8 cellular contexts compared by ENCODE assay signal in genomic region chr1:109877320-109877771, GRCh38. TPM values are rescaled to one million over a fixed set of nuclear protein-coding genes. Genes with fewer than 3 reads are reported as not detected.
DNase-seq lines count a peak whose midpoint lies in the region; ATAC-seq and TF ChIP-seq lines count a peak whose summit lies in the region.

No MANE protein-coding gene starts in this region.

- H3K9me3 ChIP-seq in Caco-2 (no peaks in the 10 kb centered on the region), left ventricle myocardium inferior (replicated peaks) (no peaks in the 10 kb centered on the region)

- H3K27ac Mint-ChIP-seq in Caco-2 (ENCODE audit: unreplicated experiment) (peak overlapping the region; percentile 87), activated B cell treated with CpG ODN at 0.5 μM for 24 hours (no peak overlapping the region), progenitor cell of endocrine pancreas (peak overlapping the region; percentile 67)

- TF ChIP-seq CTCF in Caco-2 (IDR thresholded peaks at IDR 0.05; ENCODE audit: insufficient read depth in 1 of 2, low read depth in 1 of 2, low read length in 1 of 2, severe bottlenecking in 1 of 2, unreplicated experiment in 1 of 2) = peak; percentile 8 to 12
- TF ChIP-seq CTCF in activated B cell treated with CpG ODN at 0.5 μM for 24 hours (IDR thresholded peaks at IDR 0.05) = no peak
- TF ChIP-seq CTCF in left ventricle myocardium inferior (IDR thresholded peaks at IDR 0.05; ENCODE audit: borderline replicate concordance) = peak; percentile 49
- peak; percentile 35 for TF ChIP-seq CTCF in progenitor cell of endocrine pancreas (IDR thresholded peaks at IDR 0.05; ENCODE audit: unreplicated experiment)

- H3K27me3 Mint-ChIP-seq in Caco-2 (ENCODE audit: insufficient read depth, unreplicated experiment) = no peaks in the 10 kb centered on the region
- H3K27me3 Mint-ChIP-seq in activated B cell treated with CpG ODN at 0.5 μM for 24 hours = peaks cover 19% of the 10 kb centered on the region
- peaks cover 36% of the 10 kb centered on the region for H3K27me3 Mint-ChIP-seq in progenitor cell of endocrine pancreas

- H3K36me3 ChIP-seq in Caco-2 (ENCODE audit: control insufficient read depth, insufficient read depth, low read length) = no peaks in the 10 kb centered on the region
- H3K36me3 ChIP-seq in left ventricle myocardium inferior = no peaks in the 10 kb centered on the region

- CTCF ChIA-PET in Caco-2 (lab: Charles Lee) (interaction anchor here (0.6 to 1.2 kb wide), 2 partner anchors 106 to 107 kb away, joined by 3 read pairs; partner anchors contain the start of gene AHCYL1), activated B cell treated with CpG ODN at 0.5 μM for 24 hours (lab: Charles Lee) (no interaction called here)

- H3K4me3 ChIP-seq in Caco-2 (ENCODE audit: low read depth, low read length) = no peak overlapping the region
- H3K4me3 ChIP-seq in left ventricle myocardium inferior = peak overlapping the region; percentile 24

- H3K4me3 Mint-ChIP-seq in Caco-2 (ENCODE audit: unreplicated experiment) = no peak overlapping the region
- peak overlapping the region; percentile 46 for H3K4me3 Mint-ChIP-seq in activated B cell treated with CpG ODN at 0.5 μM for 24 hours
- no peak overlapping the region for H3K4me3 Mint-ChIP-seq in progenitor cell of endocrine pancreas (ENCODE audit: low read depth)

- H3K9me3 Mint-ChIP-seq in Caco-2 (ENCODE audit: unreplicated experiment) (no peaks in the 10 kb centered on the region), activated B cell treated with CpG ODN at 0.5 μM for 24 hours (no peaks in the 10 kb centered on the region), progenitor cell of endocrine pancreas (ENCODE audit: low read depth) (no peaks in the 10 kb centered on the region)

- DNase-seq in Caco-2 (peak; percentile 72 to 78), activated B cell treated with CpG ODN at 0.5 μM for 24 hours (no peak), left ventricle myocardium inferior (peak; percentile 74), progenitor cell of endocrine pancreas (ENCODE audit: low spot score, unreplicated experiment) (no peak), cortex of kidney (lab: John Stamatoyannopoulos, UW) (no peak), UCSD-AML1 (lab: John Stamatoyannopoulos, UW; ENCODE audit: unreplicated experiment) (no peak)

- ATAC-seq in activated B cell treated with CpG ODN at 0.5 μM for 24 hours (ENCODE audit: low read depth) (peak; percentile 48), GM19397 (IDR thresholded peaks at IDR 0.05; ENCODE audit: unreplicated experiment) (no peak), GM21423 (IDR thresholded peaks at IDR 0.05; ENCODE audit: unreplicated experiment) (no peak)

- POLR2A ChIA-PET in Caco-2 (lab: Charles Lee) (interaction anchor here (0.7 to 1.3 kb wide), 2 partner anchors 83 to 107 kb away, joined by 3 to 7 read pairs; partner anchors contain the start of gene AHCYL1), activated B cell treated with CpG ODN at 0.5 μM for 24 hours (lab: Charles Lee) (interaction anchor here (1.2 to 1.8 kb wide), 2 partner anchors 9 to 12 kb away, joined by 3 to 6 read pairs; no protein-coding TSS in a partner anchor)

- peak overlapping the region; percentile 86 for H3K27ac ChIP-seq in left ventricle myocardium inferior (replicated peaks)

- no TSS peak for BruUV-seq in Caco-2 (replicated peaks; lab: Mats Ljungman, UMichigan)

- H3K27me3 ChIP-seq in Caco-2 (replicated peaks; ENCODE audit: control insufficient read depth, insufficient read depth, low read length) = no peaks in the 10 kb centered on the region
- no peaks in the 10 kb centered on the region for H3K27me3 ChIP-seq in left ventricle myocardium inferior (ENCODE audit: low read depth)

- intact Hi-C loops in Caco-2 (cut with micrococcal nuclease; ENCODE audit: unreplicated experiment) (loop anchor here (1.0 to 5.0 kb wide), 3 partner anchors 33 to 90 kb away; partner anchors contain the start of gene CSF1), activated B cell treated with CpG ODN at 0.5 μM for 24 hours (cut with micrococcal nuclease) (loop anchor here (5.0 kb wide), 1 partner anchor 35 kb away; the partner anchor contains the start of gene CSF1), left ventricle myocardium inferior (cut with micrococcal nuclease) (no loop called here)

- H3K4me1 Mint-ChIP-seq in Caco-2 (ENCODE audit: low read depth, unreplicated experiment) (peaks cover 16% of the 10 kb centered on the region), activated B cell treated with CpG ODN at 0.5 μM for 24 hours (peaks cover 22% of the 10 kb centered on the region), progenitor cell of endocrine pancreas (ENCODE audit: low read depth) (peaks cover 7% of the 10 kb centered on the region)

- H3K36me3 Mint-ChIP-seq in Caco-2 (ENCODE audit: insufficient read depth, unreplicated experiment) = no peaks in the 10 kb centered on the region
- H3K36me3 Mint-ChIP-seq in activated B cell treated with CpG ODN at 0.5 μM for 24 hours (ENCODE audit: low read depth) = no peaks in the 10 kb centered on the region
- no peaks in the 10 kb centered on the region for H3K36me3 Mint-ChIP-seq in progenitor cell of endocrine pancreas (ENCODE audit: insufficient read depth)

- peaks cover 24% of the 10 kb centered on the region for H3K4me1 ChIP-seq in Caco-2
- peaks cover 49% of the 10 kb centered on the region for H3K4me1 ChIP-seq in left ventricle myocardium inferior

RNA-seq across cellular contexts. Expression of gene CSF1, which starts 33.3 kb away (rescaled TPM):
- total RNA-seq in Caco-2 (2022) (3.7 and 3.9 TPM in 2 replicates), activated B cell treated with CpG ODN at 0.5 μM for 24 hours (1.9 and 2.0 TPM in 2 replicates), left ventricle myocardium inferior (13.9 TPM), progenitor cell of endocrine pancreas (0.89 and 2.9 TPM in 2 replicates)

Comparison
In these comparisons a context has a peak if more than half of its experiments do, and no peak if none do; other contexts are left out.
1. DNase-seq: peak in Caco-2 (2 of 2) and left ventricle myocardium inferior (single experiment); none in activated B cell treated with CpG ODN at 0.5 μM for 24 hours (single experiment), progenitor cell of endocrine pancreas (single experiment), cortex of kidney (single experiment) and UCSD-AML1 (single experiment).